ENCODE assay signal across 8 cellular contexts in genomic region chr9:119968837-119969707, GRCh38.
DNase-seq lines count a peak whose midpoint lies in the region; ATAC-seq and TF ChIP-seq lines count a peak whose summit lies in the region.

No MANE protein-coding gene starts in this region.

- no peaks in the 10 kb centered on the region for H3K36me3 Mint-ChIP-seq in naive B cell

- peaks cover 13 to 27% (median 21%) of the 10 kb centered on the region in 3 donors for H3K27me3 Mint-ChIP-seq in naive B cell

- intact Hi-C loops in esophagus muscularis mucosa (cut with DNase I), result loop anchor here (1.0 kb wide), 1 partner anchor 413 kb away; no protein-coding TSS in a partner anchor

- no peak overlapping the region for H3K27ac Mint-ChIP-seq in naive B cell

- TF ChIP-seq POLR2A in esophagus muscularis mucosa (IDR thresholded peaks at IDR 0.05; ENCODE audit: low read depth), result no peak

- no peaks in the 10 kb centered on the region for H3K9me3 Mint-ChIP-seq in naive B cell

- H3K9me3 ChIP-seq in esophagus muscularis mucosa, result peaks cover 0 to 6% (median 0%) of the 10 kb centered on the region in 4 donors

- TF ChIP-seq CTCF in esophagus muscularis mucosa (IDR thresholded peaks at IDR 0.05), result peak; percentile 83 to 95 (median 84)

- WGBS in esophagus muscularis mucosa, result 32% methylated on average over 16 of the region's 17 CpGs

- H3K27ac ChIP-seq in esophagus muscularis mucosa (replicated peaks in 1 of 4), result no peak overlapping the region
- no peak overlapping the region for H3K27ac ChIP-seq in substantia nigra (ENCODE audit: low read depth, low read length, poor library complexity, severe bottlenecking)

- TF ChIP-seq EP300 in esophagus muscularis mucosa (IDR thresholded peaks at IDR 0.05), result no peak

- H3K4me1 Mint-ChIP-seq in naive B cell, result peaks cover 4 to 6% (median 4%) of the 10 kb centered on the region in 3 donors

- in situ Hi-C loops in Caki2 (cut with HindIII; ENCODE audit: low pct_unique_long_range_greater_than_20kb, low sequenced_read_pairs), result no loop called here

- H3K27me3 ChIP-seq in esophagus muscularis mucosa, result no peaks in the 10 kb centered on the region

- peak; percentile 47 for DNase-seq in Caki2 (ENCODE audit: low read depth)
- DNase-seq in NCI-H526 treated with DMSO at 0.1 percent for 48 hours (lab: John Stamatoyannopoulos, UW), result peak; percentile 37
- peak; percentile 65 for DNase-seq in activated CD8-positive, alpha-beta memory T cell treated with anti-CD3 and anti-CD28 coated beads for 24 hours
- no peak for DNase-seq in esophagus muscularis mucosa (ENCODE audit: extremely low spot score)
- DNase-seq in naive B cell, result peak; percentile 17
- DNase-seq in substantia nigra (lab: John Stamatoyannopoulos, UW), result peak in 45 of 49 donors; percentile 4 to 81 (median 58)

- H3K4me3 Mint-ChIP-seq in naive B cell, result no peak overlapping the region

- no peak overlapping the region for H3K4me3 ChIP-seq in esophagus muscularis mucosa

- ATAC-seq in GM19395 (IDR thresholded peaks at IDR 0.05; ENCODE audit: unreplicated experiment) (peak; percentile 91), HG03378 (IDR thresholded peaks at IDR 0.05; ENCODE audit: unreplicated experiment) (peak; percentile 83), naive B cell (ENCODE audit: low read depth in 2 of 2) (peak in 1 of 2 donors; percentile 41)

- peaks cover 0 to 14% (median 6%) of the 10 kb centered on the region in 4 donors for H3K4me1 ChIP-seq in esophagus muscularis mucosa

- no peaks in the 10 kb centered on the region for H3K36me3 ChIP-seq in esophagus muscularis mucosa
